In the genomic region with DNA sequence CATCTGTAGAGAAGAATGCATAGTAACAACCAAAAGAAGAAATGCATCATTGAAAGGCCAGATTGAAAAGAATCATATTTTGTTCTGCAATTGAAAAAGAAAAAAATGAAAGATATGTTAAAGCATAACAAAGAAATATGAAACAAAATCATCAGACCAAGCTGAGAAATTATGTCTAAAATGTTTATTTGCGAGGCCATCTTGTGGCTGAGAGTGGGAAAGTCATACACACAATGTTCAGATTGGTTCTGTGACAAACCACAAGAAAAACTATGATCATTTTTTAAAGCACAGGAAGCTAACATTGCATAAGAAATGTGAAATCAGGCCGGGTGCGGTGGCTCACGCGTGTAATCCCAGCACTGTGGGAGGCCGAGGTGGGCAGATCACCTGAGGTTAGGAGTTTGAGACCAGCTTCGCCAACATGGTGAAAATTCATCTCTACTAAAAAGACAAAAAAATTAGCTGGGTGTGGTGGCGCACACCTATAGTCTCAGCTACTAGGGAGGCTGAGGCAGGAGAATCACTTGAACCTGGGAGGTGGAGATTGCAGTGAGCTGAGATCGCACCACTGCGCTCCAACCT, we compare ENCODE assay signal across 9 cellular contexts. TPM values are rescaled to one million over a fixed set of nuclear protein-coding genes. Genes with fewer than 3 reads are reported as not detected.
DNase-seq lines count a peak whose midpoint lies in the region; ATAC-seq, FAIRE-seq and TF ChIP-seq lines count a peak whose summit lies in the region.
"Had no signal": no experiment of that assay in that cellular context is flagged by ENCODE, and none has a peak within 500 bp of the region (broad histone marks: within the 10 kb centered on the region; RNA-seq: fewer than 3 reads in every experiment).

No MANE protein-coding gene starts in this region.

- no peak overlapping the region for H3K4me2 ChIP-seq in osteoblast (ENCODE audit: insufficient read depth, low read length)
- H3K4me2 ChIP-seq: BLaER1 had no signal

- TF ChIP-seq CTCF in bronchial epithelial cell (IDR thresholded peaks at IDR 0.05; ENCODE audit: insufficient read depth, low read length, severe bottlenecking) (peak; percentile 34), osteoblast (IDR thresholded peaks at IDR 0.05; ENCODE audit: extremely low read depth, low read depth, low read length) (peak; percentile 53)

- H2AFZ ChIP-seq in osteoblast (ENCODE audit: low read length) = no peak overlapping the region

- H3K36me3 ChIP-seq in bronchial epithelial cell (ENCODE audit: control insufficient read depth, insufficient read depth, low read length) (no peaks in the 10 kb centered on the region), osteoblast (ENCODE audit: insufficient read depth, low read length) (no peaks in the 10 kb centered on the region)
- H3K36me3 ChIP-seq: BLaER1 had no signal

- H3K27me3 ChIP-seq in bronchial epithelial cell (ENCODE audit: control insufficient read depth, insufficient read depth, low read length) (no peaks in the 10 kb centered on the region), osteoblast (ENCODE audit: insufficient read depth, low read length) (peaks cover 2% of the 10 kb centered on the region)
- H3K27me3 ChIP-seq: BLaER1 had no signal

- no peak for FAIRE-seq in bronchial epithelial cell (lab: Jason Lieb, UNC)

- H3K4me1 ChIP-seq in osteoblast (ENCODE audit: insufficient read depth, low read length) = no peaks in the 10 kb centered on the region
- H3K4me1 ChIP-seq: BLaER1 had no signal

- no peaks in the 10 kb centered on the region for H4K20me1 ChIP-seq in osteoblast (ENCODE audit: insufficient read depth, low read length)
- H4K20me1 ChIP-seq: BLaER1 had no signal

- DNase-seq in NCI-H1092 treated with DMSO at 0.1 percent for 48 hours (lab: John Stamatoyannopoulos, UW) (peak; percentile 6), NCI-H1092 (lab: John Stamatoyannopoulos, UW) (no peak), Kasumi-1 (lab: John Stamatoyannopoulos, UW) (peak; percentile 4 to 15), bronchial epithelial cell (ENCODE audit: low read depth) (peak; percentile 29), osteoblast (ENCODE audit: insufficient read length, low spot score, missing footprints) (no peak), NCI-H748 (lab: John Stamatoyannopoulos, UW; ENCODE audit: unreplicated experiment) (no peak), retina (no peak)

- no peak for ATAC-seq in HG03159 (IDR thresholded peaks at IDR 0.05; ENCODE audit: unreplicated experiment)

- H3K27ac ChIP-seq in osteoblast (ENCODE audit: low read depth, low read length) = no peak overlapping the region
- H3K27ac ChIP-seq: BLaER1 had no signal

- H3K4me3 ChIP-seq in bronchial epithelial cell (ENCODE audit: low read depth, low read length) (no peak overlapping the region), osteoblast (ENCODE audit: insufficient read depth, low read length) (no peak overlapping the region)
- H3K4me3 ChIP-seq: BLaER1 had no signal

- H3K79me2 ChIP-seq in osteoblast (ENCODE audit: insufficient read depth, low read length) = no peaks in the 10 kb centered on the region

- no peaks in the 10 kb centered on the region for H3K9me3 ChIP-seq in osteoblast (ENCODE audit: low read depth, low read length)
- H3K9me3 ChIP-seq: BLaER1 had no signal

RNA-seq across cellular contexts. Expression of a gene that starts 36.6 kb away (rescaled TPM):
- total RNA-seq in bronchial epithelial cell (not detected in 2 replicates), osteoblast (1.8 and 3.2 TPM in 2 replicates)

Comparison
In these comparisons a context has a peak if more than half of its experiments do, and no peak if none do; other contexts are left out.
1. DNase-seq: peak in NCI-H1092 treated with DMSO at 0.1 percent for 48 hours (single experiment), Kasumi-1 (2 of 2) and bronchial epithelial cell (single experiment); none in NCI-H1092 (single experiment), osteoblast (single experiment), NCI-H748 (single experiment) and retina (single experiment).